Comparison of ENCODE assay signal across 9 cellular contexts in genomic region chr1:55718758-55719671, GRCh38.
DNase-seq lines count a peak whose midpoint lies in the region; ATAC-seq, FAIRE-seq and TF ChIP-seq lines count a peak whose summit lies in the region.
"Had no signal": no experiment of that assay in that cellular context is flagged by ENCODE, and none has a peak within 500 bp of the region (broad histone marks: within the 10 kb centered on the region; RNA-seq: fewer than 3 reads in every experiment).

No MANE protein-coding gene starts in this region.

- ATAC-seq in Panc1 (peak; percentile 48; the same call in 1 of the 2 replicates), pancreas (peak in 3 of 4 donors; percentile 65 to 75 (median 71))

- DNase-seq in COLO829 (ENCODE audit: low spot score): peak; percentile 35
- no peak for DNase-seq in Panc1 (ENCODE audit: low read depth, low spot score)
- peak; percentile 100 for DNase-seq in fibroblast of the aortic adventitia (ENCODE audit: low read depth)
- peak in 3 of 6 donors; percentile 7 to 22 (median 21) for DNase-seq in pancreas
- no peak for DNase-seq in WERI-Rb-1
- DNase-seq in NCI-H2081 (lab: John Stamatoyannopoulos, UW): no peak
- no peak for DNase-seq in occipital lobe (lab: John Stamatoyannopoulos, UW)
- DNase-seq in D721Med (ENCODE audit: insufficient read length, low spot score): no peak
- DNase-seq: DND-41 had no signal

- H3K4me3 ChIP-seq in Panc1 (ENCODE audit: low read depth in 2 of 2, low read length in 2 of 2) (no peak overlapping the region), fibroblast of the aortic adventitia (ENCODE audit: low read depth, low read length) (no peak overlapping the region), pancreas (no peak overlapping the region), WERI-Rb-1 (ENCODE audit: low read depth, low read length) (no peak overlapping the region)

- no peaks in the 10 kb centered on the region for H3K9me3 ChIP-seq in Panc1 (ENCODE audit: control insufficient read depth, insufficient read depth, low read depth, low read length)
- no peaks in the 10 kb centered on the region for H3K9me3 ChIP-seq in pancreas
- H3K9me3 ChIP-seq in WERI-Rb-1 (ENCODE audit: severe bottlenecking): no peaks in the 10 kb centered on the region

- intact Hi-C loops in Panc1 (cut with micrococcal nuclease; ENCODE audit: unreplicated experiment) (no loop called here), pancreas (cut with DNase I) (no loop called here)

- H3K27ac ChIP-seq in Panc1 (ENCODE audit: low read length) (no peak overlapping the region), pancreas (no peak overlapping the region), WERI-Rb-1 (no peak overlapping the region)

- no TSS peak for BruUV-seq in Panc1 (replicated peaks; lab: Mats Ljungman, UMichigan)

- 53 to 57% methylated on average over 7 of the region's 7 CpGs for WGBS in pancreas, 2 donors

- no peaks in the 10 kb centered on the region for H3K36me3 ChIP-seq in Panc1 (ENCODE audit: control insufficient read depth, insufficient read depth, low read length)
- H3K36me3 ChIP-seq in pancreas: no peaks in the 10 kb centered on the region
- no peaks in the 10 kb centered on the region for H3K36me3 ChIP-seq in WERI-Rb-1

- POLR2A ChIA-PET in Panc1 (lab: Charles Lee): no interaction called here

- TF ChIP-seq CTCF in Panc1 (IDR thresholded peaks at IDR 0.05): no peak
- peak; percentile 27 for TF ChIP-seq CTCF in fibroblast of the aortic adventitia (IDR thresholded peaks at IDR 0.05; ENCODE audit: insufficient read depth, low read length)
- no peak for TF ChIP-seq CTCF in pancreas (IDR thresholded peaks at IDR 0.05)
- TF ChIP-seq CTCF in WERI-Rb-1 (IDR thresholded peaks at IDR 0.05; ENCODE audit: low read depth, low read length): no peak
- no peak for TF ChIP-seq CTCF in D721Med (IDR thresholded peaks at IDR 0.05; ENCODE audit: insufficient read depth, missing control alignments)

- FAIRE-seq in pancreas (lab: Jason Lieb, UNC): no peak
- no peak for FAIRE-seq in D721Med (lab: Jason Lieb, UNC)

- CTCF ChIA-PET in Panc1 (lab: Charles Lee): no interaction called here

- in situ Hi-C loops in Panc1 (cut with HindIII; ENCODE audit: low pct_unique_long_range_greater_than_20kb, low sequenced_read_pairs): no loop called here

- no peaks in the 10 kb centered on the region for H3K4me1 ChIP-seq in Panc1 (ENCODE audit: control insufficient read depth, insufficient read depth, low read length)
- peaks cover 0 to 6% (median 0%) of the 10 kb centered on the region in 3 donors for H3K4me1 ChIP-seq in pancreas

- H3K27me3 ChIP-seq in Panc1 (ENCODE audit: control insufficient read depth, insufficient read depth, low read length): no peaks in the 10 kb centered on the region
- H3K27me3 ChIP-seq in pancreas: no peaks in the 10 kb centered on the region
- H3K27me3 ChIP-seq in WERI-Rb-1 (ENCODE audit: insufficient read depth, low read depth, severe bottlenecking): no peaks in the 10 kb centered on the region

Comparison
In these comparisons a context has a peak if more than half of its experiments do, and no peak if none do; other contexts are left out.
1. DNase-seq: peak in COLO829 (single experiment) and fibroblast of the aortic adventitia (single experiment); none in Panc1 (single experiment), WERI-Rb-1 (single experiment), NCI-H2081 (0 of 2), occipital lobe (single experiment) and D721Med (single experiment).